ENCODE assay signal across 2 cellular contexts in genomic region chr22:36228848-36229421, GRCh38. TPM values are rescaled to one million over a fixed set of nuclear protein-coding genes. Genes with fewer than 3 reads are reported as not detected.
"Had no signal": no experiment of that assay in that cellular context is flagged by ENCODE, and none has a peak within 500 bp of the region (broad histone marks: within the 10 kb centered on the region; RNA-seq: fewer than 3 reads in every experiment).

No MANE protein-coding gene starts in this region.

RNA-seq across cellular contexts. Expression of gene APOL4, which starts 27.3 kb away (rescaled TPM):
- total RNA-seq: ascending aorta, IMR-90 had no signal
